ENCODE assay signal across 12 cellular contexts in genomic region chr2:69773201-69773600, GRCh38. TPM values are rescaled to one million over a fixed set of nuclear protein-coding genes. Genes with fewer than 3 reads are reported as not detected.
DNase-seq lines count a peak whose midpoint lies in the region; ATAC-seq, FAIRE-seq and TF ChIP-seq lines count a peak whose summit lies in the region.
"Had no signal": no experiment of that assay in that cellular context is flagged by ENCODE, and none has a peak within 500 bp of the region (broad histone marks: within the 10 kb centered on the region; RNA-seq: fewer than 3 reads in every experiment).

No MANE protein-coding gene starts in this region.

- no peaks in the 10 kb centered on the region for H3K9me3 ChIP-seq in small intestine (ENCODE audit: control insufficient read depth, low read depth)

- no peaks in the 10 kb centered on the region for H3K27me3 ChIP-seq in small intestine (ENCODE audit: control insufficient read depth in 2 of 2, insufficient read depth in 2 of 2, low read length in 2 of 2)

- no peak for DNase-seq in activated CD4-positive, CD25-positive, alpha-beta regulatory T cell treated with anti-CD3 and anti-CD28 coated beads, Interleukin-2, amount 50 U/mL, for 72 hours
- DNase-seq in SW480 (ENCODE audit: low spot score) (peak; percentile 59), epithelial cell of proximal tubule (ENCODE audit: low read depth) (peak; percentile 32), small intestine (no peak), activated gamma-delta T cell (lab: John Stamatoyannopoulos, UW) (no peak)
- no peak for DNase-seq in NK-92 treated with Interleukin-12 subunit alpha and Interleukin-12 subunit beta, amount 100 ng/mL, for 24 hours (lab: John Stamatoyannopoulos, UW)
- DNase-seq: midbrain, NCI-H2081 treated with DMSO at 0.1 percent for 48 hours had no signal

- TF ChIP-seq CTCF in epithelial cell of proximal tubule (conservative IDR thresholded peaks at IDR 0.05; ENCODE audit: low read depth, low read length), result no peak

- no peak for FAIRE-seq in small intestine (lab: Jason Lieb, UNC)
- FAIRE-seq: GM18507, TTC549 had no signal

- ATAC-seq in activated CD4-positive, CD25-positive, alpha-beta regulatory T cell treated with anti-CD3 and anti-CD28 coated beads, Interleukin-2, amount 50 U/mL, for 24 hours, result peak; percentile 33 to 48
- no peak for ATAC-seq in GM19455 (IDR thresholded peaks at IDR 0.05; ENCODE audit: unreplicated experiment)

- peak overlapping the region; percentile 27 to 53 for H3K27ac ChIP-seq in small intestine (ENCODE audit: low read depth in 1 of 2, low read length in 1 of 2)

- H3K4me1 ChIP-seq in small intestine (ENCODE audit: control insufficient read depth in 2 of 2, insufficient read depth in 1 of 2, low read depth in 1 of 2, low read length in 1 of 2), result peaks cover 17 to 30% of the 10 kb centered on the region in 2 donors

- no peaks in the 10 kb centered on the region for H3K36me3 ChIP-seq in small intestine (ENCODE audit: control insufficient read depth in 2 of 2, insufficient read depth in 2 of 2, low read length in 2 of 2)

- H3K4me3 ChIP-seq in epithelial cell of proximal tubule (ENCODE audit: low read depth, low read length) (no peak overlapping the region), small intestine (ENCODE audit: low read depth in 1 of 2, low read length in 2 of 2) (no peak overlapping the region)

RNA-seq across cellular contexts. Expression of gene ANXA4, which starts 31.3 kb away (rescaled TPM):
- 51.4 and 61.2 TPM in 2 replicates for total RNA-seq in epithelial cell of proximal tubule
- 100 to 1,000 TPM; 289 to 317 (median 309) TPM for polyA plus RNA-seq in small intestine

RNA-seq across cellular contexts. Expression of gene GMCL1, which starts 56.3 kb away (rescaled TPM):
- 8.7 and 9.8 TPM in 2 replicates for total RNA-seq in epithelial cell of proximal tubule
- 10 to 100 TPM; 13.6 to 18.1 (median 17.3) TPM for polyA plus RNA-seq in small intestine

Comparison
In these comparisons a context has a peak if more than half of its experiments do, and no peak if none do; other contexts are left out.
1. DNase-seq: peak in SW480 (single experiment) and epithelial cell of proximal tubule (single experiment); none in activated CD4-positive, CD25-positive, alpha-beta regulatory T cell treated with anti-CD3 and anti-CD28 coated beads, Interleukin-2, amount 50 U/mL, for 72 hours (single experiment), small intestine (single experiment), NK-92 treated with Interleukin-12 subunit alpha and Interleukin-12 subunit beta, amount 100 ng/mL, for 24 hours (single experiment) and activated gamma-delta T cell (single experiment).